Comparison of ENCODE assay signal across 1 cellular context in genomic region chr17:42276609-42277341, GRCh38.
TF ChIP-seq lines count a peak whose summit lies in the region.

No MANE protein-coding gene starts in this region.

TF ChIP-seq in HepG2, 621 proteins besides CTCF, POLR2A, EP300 and RAD21 (continued from another document and continues in another):
- TF ChIP-seq, protein P1, sequence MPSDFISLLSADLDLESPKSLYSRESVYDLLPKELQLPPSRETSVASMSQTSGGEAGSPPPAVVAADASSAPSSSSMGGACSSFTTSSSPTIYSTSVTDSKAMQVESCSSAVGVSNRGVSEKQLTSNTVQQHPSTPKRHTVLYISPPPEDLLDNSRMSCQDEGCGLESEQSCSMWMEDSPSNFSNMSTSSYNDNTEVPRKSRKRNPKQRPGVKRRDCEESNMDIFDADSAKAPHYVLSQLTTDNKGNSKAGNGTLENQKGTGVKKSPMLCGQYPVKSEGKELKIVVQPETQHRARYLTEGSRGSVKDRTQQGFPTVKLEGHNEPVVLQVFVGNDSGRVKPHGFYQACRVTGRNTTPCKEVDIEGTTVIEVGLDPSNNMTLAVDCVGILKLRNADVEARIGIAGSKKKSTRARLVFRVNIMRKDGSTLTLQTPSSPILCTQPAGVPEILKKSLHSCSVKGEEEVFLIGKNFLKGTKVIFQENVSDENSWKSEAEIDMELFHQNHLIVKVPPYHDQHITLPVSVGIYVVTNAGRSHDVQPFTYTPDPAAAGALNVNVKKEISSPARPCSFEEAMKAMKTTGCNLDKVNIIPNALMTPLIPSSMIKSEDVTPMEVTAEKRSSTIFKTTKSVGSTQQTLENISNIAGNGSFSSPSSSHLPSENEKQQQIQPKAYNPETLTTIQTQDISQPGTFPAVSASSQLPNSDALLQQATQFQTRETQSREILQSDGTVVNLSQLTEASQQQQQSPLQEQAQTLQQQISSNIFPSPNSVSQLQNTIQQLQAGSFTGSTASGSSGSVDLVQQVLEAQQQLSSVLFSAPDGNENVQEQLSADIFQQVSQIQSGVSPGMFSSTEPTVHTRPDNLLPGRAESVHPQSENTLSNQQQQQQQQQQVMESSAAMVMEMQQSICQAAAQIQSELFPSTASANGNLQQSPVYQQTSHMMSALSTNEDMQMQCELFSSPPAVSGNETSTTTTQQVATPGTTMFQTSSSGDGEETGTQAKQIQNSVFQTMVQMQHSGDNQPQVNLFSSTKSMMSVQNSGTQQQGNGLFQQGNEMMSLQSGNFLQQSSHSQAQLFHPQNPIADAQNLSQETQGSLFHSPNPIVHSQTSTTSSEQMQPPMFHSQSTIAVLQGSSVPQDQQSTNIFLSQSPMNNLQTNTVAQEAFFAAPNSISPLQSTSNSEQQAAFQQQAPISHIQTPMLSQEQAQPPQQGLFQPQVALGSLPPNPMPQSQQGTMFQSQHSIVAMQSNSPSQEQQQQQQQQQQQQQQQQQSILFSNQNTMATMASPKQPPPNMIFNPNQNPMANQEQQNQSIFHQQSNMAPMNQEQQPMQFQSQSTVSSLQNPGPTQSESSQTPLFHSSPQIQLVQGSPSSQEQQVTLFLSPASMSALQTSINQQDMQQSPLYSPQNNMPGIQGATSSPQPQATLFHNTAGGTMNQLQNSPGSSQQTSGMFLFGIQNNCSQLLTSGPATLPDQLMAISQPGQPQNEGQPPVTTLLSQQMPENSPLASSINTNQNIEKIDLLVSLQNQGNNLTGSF (CRISPR knock-in tag; IDR thresholded peaks at IDR 0.05): peak; percentile 78; the same call in 1 of the 2 replicates
- TF ChIP-seq ATF4 (CRISPR knock-in tag; IDR thresholded peaks at IDR 0.05): no peak
- TF ChIP-seq NFE2L1 (CRISPR knock-in tag; IDR thresholded peaks at IDR 0.05; ENCODE audit: borderline replicate concordance): no peak
- TF ChIP-seq RBM22 (optimal IDR thresholded peaks at IDR 0.05; ENCODE audit: low read length): no peak
- no peak for TF ChIP-seq PHF5A (CRISPR knock-in tag; IDR thresholded peaks at IDR 0.05; ENCODE audit: low read depth, unreplicated experiment)
- no peak for TF ChIP-seq ARID2 (CRISPR knock-in tag; IDR thresholded peaks at IDR 0.05; ENCODE audit: borderline replicate concordance)
- TF ChIP-seq ZKSCAN5 (CRISPR knock-in tag; IDR thresholded peaks at IDR 0.05): 0 out of 2 replicates have a peak, but pooled peaks have one; percentile 26
- TF ChIP-seq ZBTB10 (CRISPR knock-in tag; IDR thresholded peaks at IDR 0.05; ENCODE audit: borderline replicate concordance): peak; percentile 93
- peak; percentile 97; the same call in 1 of the 2 replicates for TF ChIP-seq E2F2 (CRISPR knock-in tag; IDR thresholded peaks at IDR 0.05; ENCODE audit: borderline replicate concordance)
- TF ChIP-seq MIER2 (CRISPR knock-in tag; IDR thresholded peaks at IDR 0.05): peak; percentile 72; the same call in 1 of the 2 replicates
- no peak for TF ChIP-seq GPN1 (CRISPR knock-in tag; IDR thresholded peaks at IDR 0.05; ENCODE audit: borderline replicate concordance)
- no peak for TF ChIP-seq ATF1 (CRISPR knock-in tag; IDR thresholded peaks at IDR 0.05)
- TF ChIP-seq, protein P2, sequence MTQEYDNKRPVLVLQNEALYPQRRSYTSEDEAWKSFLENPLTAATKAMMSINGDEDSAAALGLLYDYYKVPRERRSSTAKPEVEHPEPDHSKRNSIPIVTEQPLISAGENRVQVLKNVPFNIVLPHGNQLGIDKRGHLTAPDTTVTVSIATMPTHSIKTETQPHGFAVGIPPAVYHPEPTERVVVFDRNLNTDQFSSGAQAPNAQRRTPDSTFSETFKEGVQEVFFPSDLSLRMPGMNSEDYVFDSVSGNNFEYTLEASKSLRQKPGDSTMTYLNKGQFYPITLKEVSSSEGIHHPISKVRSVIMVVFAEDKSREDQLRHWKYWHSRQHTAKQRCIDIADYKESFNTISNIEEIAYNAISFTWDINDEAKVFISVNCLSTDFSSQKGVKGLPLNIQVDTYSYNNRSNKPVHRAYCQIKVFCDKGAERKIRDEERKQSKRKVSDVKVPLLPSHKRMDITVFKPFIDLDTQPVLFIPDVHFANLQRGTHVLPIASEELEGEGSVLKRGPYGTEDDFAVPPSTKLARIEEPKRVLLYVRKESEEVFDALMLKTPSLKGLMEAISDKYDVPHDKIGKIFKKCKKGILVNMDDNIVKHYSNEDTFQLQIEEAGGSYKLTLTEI (CRISPR knock-in tag; conservative IDR thresholded peaks at IDR 0.05): no peak
- peak; percentile 77 for TF ChIP-seq ZNF124 (CRISPR knock-in tag; IDR thresholded peaks at IDR 0.05)
- peak; percentile 75 for TF ChIP-seq U2AF1 (optimal IDR thresholded peaks at IDR 0.05; ENCODE audit: low read depth, low read length)
- TF ChIP-seq GZF1 (CRISPR knock-in tag; IDR thresholded peaks at IDR 0.05): no peak
- no peak for TF ChIP-seq ZNF740 (CRISPR knock-in tag; IDR thresholded peaks at IDR 0.05)
- peak; percentile 86; the same call in 1 of the 2 replicates for TF ChIP-seq ZSCAN21 (CRISPR knock-in tag; IDR thresholded peaks at IDR 0.05; ENCODE audit: borderline replicate concordance)
- peak; percentile 94 for TF ChIP-seq ZNF556 (CRISPR knock-in tag; IDR thresholded peaks at IDR 0.05; ENCODE audit: borderline replicate concordance)
- peak; percentile 98 for TF ChIP-seq HNRNPL (IDR thresholded peaks at IDR 0.05; ENCODE audit: low read depth, low read length)
- peak; percentile 44; the same call in 1 of the 2 replicates for TF ChIP-seq RFX1 (IDR thresholded peaks at IDR 0.05)
- TF ChIP-seq FOSL2 (CRISPR knock-in tag; IDR thresholded peaks at IDR 0.05): peak; percentile 78
- TF ChIP-seq KLF13 (CRISPR knock-in tag; IDR thresholded peaks at IDR 0.05): peak; percentile 82; the same call in 1 of the 2 replicates
- TF ChIP-seq KMT2A (CRISPR knock-in tag; IDR thresholded peaks at IDR 0.05): peak; percentile 39; the same call in 1 of the 2 replicates
- TF ChIP-seq XRCC5 (optimal IDR thresholded peaks at IDR 0.05; ENCODE audit: low read length): peak; percentile 62
- TF ChIP-seq, protein P3, sequence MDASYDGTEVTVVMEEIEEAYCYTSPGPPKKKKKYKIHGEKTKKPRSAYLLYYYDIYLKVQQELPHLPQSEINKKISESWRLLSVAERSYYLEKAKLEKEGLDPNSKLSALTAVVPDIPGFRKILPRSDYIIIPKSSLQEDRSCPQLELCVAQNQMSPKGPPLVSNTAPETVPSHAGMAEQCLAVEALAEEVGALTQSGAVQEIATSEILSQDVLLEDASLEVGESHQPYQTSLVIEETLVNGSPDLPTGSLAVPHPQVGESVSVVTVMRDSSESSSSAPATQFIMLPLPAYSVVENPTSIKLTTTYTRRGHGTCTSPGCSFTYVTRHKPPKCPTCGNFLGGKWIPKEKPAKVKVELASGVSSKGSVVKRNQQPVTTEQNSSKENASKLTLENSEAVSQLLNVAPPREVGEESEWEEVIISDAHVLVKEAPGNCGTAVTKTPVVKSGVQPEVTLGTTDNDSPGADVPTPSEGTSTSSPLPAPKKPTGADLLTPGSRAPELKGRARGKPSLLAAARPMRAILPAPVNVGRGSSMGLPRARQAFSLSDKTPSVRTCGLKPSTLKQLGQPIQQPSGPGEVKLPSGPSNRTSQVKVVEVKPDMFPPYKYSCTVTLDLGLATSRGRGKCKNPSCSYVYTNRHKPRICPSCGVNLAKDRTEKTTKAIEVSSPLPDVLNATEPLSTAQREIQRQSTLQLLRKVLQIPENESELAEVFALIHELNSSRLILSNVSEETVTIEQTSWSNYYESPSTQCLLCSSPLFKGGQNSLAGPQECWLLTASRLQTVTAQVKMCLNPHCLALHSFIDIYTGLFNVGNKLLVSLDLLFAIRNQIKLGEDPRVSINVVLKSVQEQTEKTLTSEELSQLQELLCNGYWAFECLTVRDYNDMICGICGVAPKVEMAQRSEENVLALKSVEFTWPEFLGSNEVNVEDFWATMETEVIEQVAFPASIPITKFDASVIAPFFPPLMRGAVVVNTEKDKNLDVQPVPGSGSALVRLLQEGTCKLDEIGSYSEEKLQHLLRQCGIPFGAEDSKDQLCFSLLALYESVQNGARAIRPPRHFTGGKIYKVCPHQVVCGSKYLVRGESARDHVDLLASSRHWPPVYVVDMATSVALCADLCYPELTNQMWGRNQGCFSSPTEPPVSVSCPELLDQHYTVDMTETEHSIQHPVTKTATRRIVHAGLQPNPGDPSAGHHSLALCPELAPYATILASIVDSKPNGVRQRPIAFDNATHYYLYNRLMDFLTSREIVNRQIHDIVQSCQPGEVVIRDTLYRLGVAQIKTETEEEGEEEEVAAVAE (CRISPR knock-in tag; IDR thresholded peaks at IDR 0.05; ENCODE audit: borderline replicate concordance): peak; percentile 36; the same call in 1 of the 2 replicates
- peak; percentile 86 for TF ChIP-seq ZNF784 (CRISPR knock-in tag; IDR thresholded peaks at IDR 0.05; ENCODE audit: borderline replicate concordance)
- TF ChIP-seq NR0B2 (CRISPR knock-in tag; IDR thresholded peaks at IDR 0.05): no peak
- TF ChIP-seq ZNF138 (CRISPR knock-in tag; IDR thresholded peaks at IDR 0.05; ENCODE audit: low read depth): no peak
- TF ChIP-seq ETV5 (CRISPR knock-in tag; IDR thresholded peaks at IDR 0.05; ENCODE audit: borderline replicate concordance): peak; percentile 58; the same call in 1 of the 2 replicates
- TF ChIP-seq, protein P4, sequence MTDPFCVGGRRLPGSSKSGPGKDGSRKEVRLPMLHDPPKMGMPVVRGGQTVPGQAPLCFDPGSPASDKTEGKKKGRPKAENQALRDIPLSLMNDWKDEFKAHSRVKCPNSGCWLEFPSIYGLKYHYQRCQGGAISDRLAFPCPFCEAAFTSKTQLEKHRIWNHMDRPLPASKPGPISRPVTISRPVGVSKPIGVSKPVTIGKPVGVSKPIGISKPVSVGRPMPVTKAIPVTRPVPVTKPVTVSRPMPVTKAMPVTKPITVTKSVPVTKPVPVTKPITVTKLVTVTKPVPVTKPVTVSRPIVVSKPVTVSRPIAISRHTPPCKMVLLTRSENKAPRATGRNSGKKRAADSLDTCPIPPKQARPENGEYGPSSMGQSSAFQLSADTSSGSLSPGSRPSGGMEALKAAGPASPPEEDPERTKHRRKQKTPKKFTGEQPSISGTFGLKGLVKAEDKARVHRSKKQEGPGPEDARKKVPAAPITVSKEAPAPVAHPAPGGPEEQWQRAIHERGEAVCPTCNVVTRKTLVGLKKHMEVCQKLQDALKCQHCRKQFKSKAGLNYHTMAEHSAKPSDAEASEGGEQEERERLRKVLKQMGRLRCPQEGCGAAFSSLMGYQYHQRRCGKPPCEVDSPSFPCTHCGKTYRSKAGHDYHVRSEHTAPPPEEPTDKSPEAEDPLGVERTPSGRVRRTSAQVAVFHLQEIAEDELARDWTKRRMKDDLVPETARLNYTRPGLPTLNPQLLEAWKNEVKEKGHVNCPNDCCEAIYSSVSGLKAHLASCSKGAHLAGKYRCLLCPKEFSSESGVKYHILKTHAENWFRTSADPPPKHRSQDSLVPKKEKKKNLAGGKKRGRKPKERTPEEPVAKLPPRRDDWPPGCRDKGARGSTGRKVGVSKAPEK (CRISPR knock-in tag; IDR thresholded peaks at IDR 0.05; ENCODE audit: borderline replicate concordance): no peak
- TF ChIP-seq TRIM22 (IDR thresholded peaks at IDR 0.05): no peak
- peak; percentile 72 for TF ChIP-seq SAP130 (CRISPR knock-in tag; IDR thresholded peaks at IDR 0.05; ENCODE audit: low read depth)
